ENCODE assay signal across 1 cellular context in the genomic region with DNA sequence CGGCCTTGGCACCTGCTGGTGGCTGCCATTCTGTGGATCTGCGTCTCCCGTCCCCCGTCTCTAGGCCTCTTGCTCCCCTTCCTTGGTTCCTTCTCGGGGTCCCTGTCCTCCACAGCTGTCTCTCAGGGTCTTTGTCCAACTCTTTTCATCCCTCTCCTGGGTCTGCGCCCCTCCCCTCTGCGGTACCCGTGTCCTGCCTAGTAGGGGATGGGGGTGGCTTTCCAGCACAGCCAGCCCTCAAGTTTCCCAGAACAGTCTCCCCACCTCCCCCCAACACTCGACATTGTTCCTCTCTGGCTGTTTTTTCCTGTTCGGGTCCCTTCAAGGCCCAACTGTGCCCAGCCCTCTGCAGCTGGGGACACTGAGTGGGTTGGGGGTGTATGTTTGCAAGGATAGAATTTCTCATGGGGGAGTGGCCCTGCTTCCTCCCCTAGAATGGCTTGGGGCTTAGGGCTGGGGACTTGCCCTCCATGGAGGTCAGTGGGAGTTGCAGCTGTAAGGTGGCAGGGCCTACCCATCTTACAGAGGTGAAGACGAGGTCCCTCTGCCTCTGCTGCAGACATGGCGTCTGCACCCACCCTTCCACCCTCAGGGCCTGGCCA.
TF ChIP-seq lines count a peak whose summit lies in the region.

No MANE protein-coding gene starts in this region.

TF ChIP-seq in WTC11, 78 proteins besides CTCF, POLR2A, EP300 and RAD21 (continued from another document):
- TF ChIP-seq, protein P1, sequence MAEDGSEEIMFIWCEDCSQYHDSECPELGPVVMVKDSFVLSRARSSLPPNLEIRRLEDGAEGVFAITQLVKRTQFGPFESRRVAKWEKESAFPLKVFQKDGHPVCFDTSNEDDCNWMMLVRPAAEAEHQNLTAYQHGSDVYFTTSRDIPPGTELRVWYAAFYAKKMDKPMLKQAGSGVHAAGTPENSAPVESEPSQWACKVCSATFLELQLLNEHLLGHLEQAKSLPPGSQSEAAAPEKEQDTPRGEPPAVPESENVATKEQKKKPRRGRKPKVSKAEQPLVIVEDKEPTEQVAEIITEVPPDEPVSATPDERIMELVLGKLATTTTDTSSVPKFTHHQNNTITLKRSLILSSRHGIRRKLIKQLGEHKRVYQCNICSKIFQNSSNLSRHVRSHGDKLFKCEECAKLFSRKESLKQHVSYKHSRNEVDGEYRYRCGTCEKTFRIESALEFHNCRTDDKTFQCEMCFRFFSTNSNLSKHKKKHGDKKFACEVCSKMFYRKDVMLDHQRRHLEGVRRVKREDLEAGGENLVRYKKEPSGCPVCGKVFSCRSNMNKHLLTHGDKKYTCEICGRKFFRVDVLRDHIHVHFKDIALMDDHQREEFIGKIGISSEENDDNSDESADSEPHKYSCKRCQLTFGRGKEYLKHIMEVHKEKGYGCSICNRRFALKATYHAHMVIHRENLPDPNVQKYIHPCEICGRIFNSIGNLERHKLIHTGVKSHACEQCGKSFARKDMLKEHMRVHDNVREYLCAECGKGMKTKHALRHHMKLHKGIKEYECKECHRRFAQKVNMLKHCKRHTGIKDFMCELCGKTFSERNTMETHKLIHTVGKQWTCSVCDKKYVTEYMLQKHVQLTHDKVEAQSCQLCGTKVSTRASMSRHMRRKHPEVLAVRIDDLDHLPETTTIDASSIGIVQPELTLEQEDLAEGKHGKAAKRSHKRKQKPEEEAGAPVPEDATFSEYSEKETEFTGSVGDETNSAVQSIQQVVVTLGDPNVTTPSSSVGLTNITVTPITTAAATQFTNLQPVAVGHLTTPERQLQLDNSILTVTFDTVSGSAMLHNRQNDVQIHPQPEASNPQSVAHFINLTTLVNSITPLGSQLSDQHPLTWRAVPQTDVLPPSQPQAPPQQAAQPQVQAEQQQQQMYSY (CRISPR knock-in tag; IDR thresholded peaks at IDR 0.05): no peak
- no peak for TF ChIP-seq ESRRA (CRISPR knock-in tag; IDR thresholded peaks at IDR 0.05; ENCODE audit: borderline replicate concordance)
